7 cellular contexts compared by ENCODE assay signal in genomic region chr15:61195116-61196002, GRCh38. TPM values are rescaled to one million over a fixed set of nuclear protein-coding genes. Genes with fewer than 3 reads are reported as not detected.
DNase-seq lines count a peak whose midpoint lies in the region; ATAC-seq and TF ChIP-seq lines count a peak whose summit lies in the region.

No MANE protein-coding gene starts in this region.

- H3K9me3 ChIP-seq in DOHH2 (ENCODE audit: control insufficient read depth, insufficient read depth, low read length) (no peaks in the 10 kb centered on the region), left ventricle myocardium inferior (replicated peaks) (no peaks in the 10 kb centered on the region), transverse colon (no peaks in the 10 kb centered on the region)

- no peak for TF ChIP-seq POLR2A in transverse colon (IDR thresholded peaks at IDR 0.05)

- H3K9me2 ChIP-seq in DOHH2 (replicated peaks; ENCODE audit: control insufficient read depth, low read length) = no peaks in the 10 kb centered on the region

- H4K20me1 ChIP-seq in DOHH2 (ENCODE audit: control insufficient read depth, insufficient read depth, low read depth, low read length) = no peaks in the 10 kb centered on the region

- no peaks in the 10 kb centered on the region for H3K79me2 ChIP-seq in DOHH2 (ENCODE audit: control insufficient read depth, low read length)

- in situ Hi-C loops in transverse colon (cut with MboI; ENCODE audit: low pct_ligation_motif_present in 1 of 4, low pct_unique_long_range_greater_than_20kb in 1 of 4, low sequenced_read_pairs in 3 of 4) = no loop called here

- 83 to 91% methylated on average over 6 to 10 of the region's 10 CpGs for WGBS in transverse colon (ENCODE audit: low coverage in 1 of 2), 2 donors

- no peaks in the 10 kb centered on the region for H3F3A ChIP-seq in DOHH2 (ENCODE audit: control insufficient read depth, insufficient read depth)

- intact Hi-C loops in left ventricle myocardium inferior (cut with micrococcal nuclease) (no loop called here), transverse colon (cut with DNase I; ENCODE audit: low total_unique reads) (no loop called here)

- peak; percentile 82 for TF ChIP-seq CTCF in DOHH2 (IDR thresholded peaks at IDR 0.05; ENCODE audit: low read depth, low read length, poor library complexity, severe bottlenecking)
- peak; percentile 70 for TF ChIP-seq CTCF in HFF-Myc (IDR thresholded peaks at IDR 0.05; ENCODE audit: low read depth, low read length, missing control alignments)
- peak; percentile 67 for TF ChIP-seq CTCF in left ventricle myocardium inferior (IDR thresholded peaks at IDR 0.05; ENCODE audit: borderline replicate concordance)
- peak; percentile 39 to 64 (median 53) for TF ChIP-seq CTCF in transverse colon (IDR thresholded peaks at IDR 0.05)

- peak; percentile 48 for DNase-seq in HFF-Myc (ENCODE audit: extremely low read depth, low read depth)
- DNase-seq in SW480 (ENCODE audit: low spot score) = peak; percentile 8
- no peak for DNase-seq in left ventricle myocardium inferior
- DNase-seq in transverse colon = no peak

- no peak overlapping the region for H3K27ac ChIP-seq in DOHH2 (ENCODE audit: low read depth, low read length)
- no peak overlapping the region for H3K27ac ChIP-seq in left ventricle myocardium inferior (replicated peaks)
- H3K27ac ChIP-seq in transverse colon = no peak overlapping the region

- H3K27me3 ChIP-seq in DOHH2 (ENCODE audit: control insufficient read depth, low read length) (no peaks in the 10 kb centered on the region), left ventricle myocardium inferior (ENCODE audit: low read depth) (no peaks in the 10 kb centered on the region), transverse colon (no peaks in the 10 kb centered on the region)

- ATAC-seq in GM21423 (IDR thresholded peaks at IDR 0.05; ENCODE audit: unreplicated experiment) (no peak), HG03108 (IDR thresholded peaks at IDR 0.05; ENCODE audit: unreplicated experiment) (no peak)

- H3K4me1 ChIP-seq in DOHH2 (ENCODE audit: control insufficient read depth, low read length) = no peaks in the 10 kb centered on the region
- H3K4me1 ChIP-seq in left ventricle myocardium inferior = peaks cover 6% of the 10 kb centered on the region
- H3K4me1 ChIP-seq in transverse colon = no peaks in the 10 kb centered on the region

- H3K36me3 ChIP-seq in DOHH2 (ENCODE audit: control insufficient read depth, low read length) = no peaks in the 10 kb centered on the region
- H3K36me3 ChIP-seq in left ventricle myocardium inferior = no peaks in the 10 kb centered on the region
- no peaks in the 10 kb centered on the region for H3K36me3 ChIP-seq in transverse colon

- TF ChIP-seq EP300 in transverse colon (IDR thresholded peaks at IDR 0.05; ENCODE audit: low read depth) = no peak

- H3K4me2 ChIP-seq in DOHH2 (ENCODE audit: low read length) = no peak overlapping the region

- no peak overlapping the region for H3K4me3 ChIP-seq in DOHH2 (ENCODE audit: low read length)
- H3K4me3 ChIP-seq in HFF-Myc (replicated peaks; ENCODE audit: low read depth, low read length) = no peak overlapping the region
- no peak overlapping the region for H3K4me3 ChIP-seq in left ventricle myocardium inferior
- H3K4me3 ChIP-seq in transverse colon = no peak overlapping the region

RNA-seq across cellular contexts. Expression of gene RORA, which starts 33.7 kb away (rescaled TPM):
- total RNA-seq in left ventricle myocardium inferior = 15.1 TPM
- total RNA-seq in transverse colon = 10 to 100 TPM in 3 of 4 donors, 1 to 10 TPM in 1; 6.4 to 27.6 (median 14.3) TPM

Comparison
In these comparisons a context has a peak if more than half of its experiments do, and no peak if none do; other contexts are left out.
1. DNase-seq: peak in HFF-Myc (single experiment) and SW480 (single experiment); none in left ventricle myocardium inferior (single experiment) and transverse colon (single experiment).
2. Peak in every context shown above with its lines, with median percentiles within 50 percentile points of each other: CTCF ChIP-seq.